Comparison of ENCODE assay signal across 19 cellular contexts in the genomic region with DNA sequence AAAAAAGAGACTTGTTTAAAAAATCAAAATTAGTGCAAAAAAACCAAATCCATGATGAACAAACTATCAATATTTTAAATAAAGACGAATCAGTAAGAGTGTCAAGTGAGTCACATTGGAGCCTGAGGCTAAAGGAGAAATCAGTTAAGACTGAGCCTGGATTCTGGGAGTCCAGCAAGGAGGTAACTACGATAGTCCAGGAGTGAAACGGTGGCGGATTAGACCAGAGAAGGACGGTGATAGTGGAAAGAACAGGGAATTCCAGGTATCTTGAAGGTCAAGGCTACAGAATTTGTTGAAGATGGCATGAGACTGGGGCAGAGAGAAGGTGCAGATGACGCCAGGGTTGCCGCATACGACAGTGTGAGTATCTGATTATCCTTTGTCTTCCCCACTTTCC. TPM values are rescaled to one million over a fixed set of nuclear protein-coding genes. Genes with fewer than 3 reads are reported as not detected.
DNase-seq lines count a peak whose midpoint lies in the region; ATAC-seq and TF ChIP-seq lines count a peak whose summit lies in the region.
"Had no signal": no experiment of that assay in that cellular context is flagged by ENCODE, and none has a peak within 500 bp of the region (broad histone marks: within the 10 kb centered on the region; RNA-seq: fewer than 3 reads in every experiment).

No MANE protein-coding gene starts in this region.

- TF ChIP-seq RAD21 in SK-N-SH (IDR thresholded peaks at IDR 0.05; ENCODE audit: low read length), result no peak

- H3K9me2 ChIP-seq in SK-N-SH, result no peaks in the 10 kb centered on the region

- H3K4me3 Mint-ChIP-seq in endothelial cell (ENCODE audit: unreplicated experiment), result peak overlapping the region; percentile 54
- H3K4me3 Mint-ChIP-seq in CD8-positive, alpha-beta memory T cell, result peak overlapping the region in 1 of 7 donors; percentile 36
- H3K4me3 Mint-ChIP-seq: activated CD4-positive, alpha-beta memory T cell treated with anti-CD3 and anti-CD28 coated beads for 36 hours; activated T-cell treated with anti-CD3 and anti-CD28 coated beads, Interleukin-2, amount 50 U/mL, for 24 hours; dendritic cell treated with granulocyte-macrophage colony-stimulating factor and Interleukin-4, amounts not matched to agents 40 ng/mL and 50 ng/mL, for 4 days had no signal

- CTCF ChIA-PET in SK-N-SH (lab: Yijun Ruan, JAX), result interaction anchor here (0.6 to 4.2 kb wide), 56 partner anchors 9 to 412 kb away, joined by 3 to 44 read pairs (median 5); a partner anchor contains a TSS
- CTCF ChIA-PET in CD8-positive, alpha-beta memory T cell (lab: Charles Lee), result interaction anchor here (0.6 to 4.5 kb wide), 43 partner anchors 11 to 299 kb away, joined by 3 to 35 read pairs (median 4); a partner anchor contains a TSS

- H3K27me3 ChIP-seq in SK-N-SH (ENCODE audit: insufficient read depth), result no peaks in the 10 kb centered on the region
- H3K27me3 ChIP-seq in CD8-positive, alpha-beta memory T cell (ENCODE audit: insufficient read depth, low read length, poor library complexity, severe bottlenecking), result peaks cover 5% of the 10 kb centered on the region
- H3K27me3 ChIP-seq: body of pancreas, SJSA1 had no signal

- no peak overlapping the region; the same call in 1 of the 2 replicates for H2AFZ ChIP-seq in SK-N-SH (ENCODE audit: low read depth)

- no peak overlapping the region; a peak in 1 of 4 replicates for H3K4me3 ChIP-seq in SK-N-SH (ENCODE audit: low read depth in 2 of 2, low read length in 1 of 2)
- H3K4me3 ChIP-seq in CD8-positive, alpha-beta memory T cell (ENCODE audit: low read length), result no peak overlapping the region
- H3K4me3 ChIP-seq: BLaER1 treated with 17β-estradiol and CSF1 and Interleukin-3, amounts not matched to agents 10 nM and 100 nM; body of pancreas; SJSA1; spleen; tibial artery had no signal

- TF ChIP-seq CTCF in SK-N-SH (IDR thresholded peaks at IDR 0.05) (no peak), endothelial cell (IDR thresholded peaks at IDR 0.05; ENCODE audit: unreplicated experiment) (no peak)

- 33% methylated on average over 5 of the region's 8 CpGs for WGBS in SK-N-SH (ENCODE audit: low lambda C conversion rate)

- no peaks in the 10 kb centered on the region for H3K36me3 ChIP-seq in SK-N-SH (replicated peaks in 1 of 2; ENCODE audit: control insufficient read depth in 1 of 2, insufficient read depth in 2 of 2, low read length in 1 of 2)
- no peaks in the 10 kb centered on the region for H3K36me3 ChIP-seq in CD8-positive, alpha-beta memory T cell (ENCODE audit: insufficient read depth, low read length)
- H3K36me3 ChIP-seq: BLaER1 treated with 17β-estradiol and CSF1 and Interleukin-3, amounts not matched to agents 10 nM and 100 nM; SJSA1; spleen; tibial artery had no signal

- peaks cover 6% of the 10 kb centered on the region for H3K9me3 Mint-ChIP-seq in endothelial cell (ENCODE audit: unreplicated experiment)
- H3K9me3 Mint-ChIP-seq in CD8-positive, alpha-beta memory T cell, result no peaks in the 10 kb centered on the region
- H3K9me3 Mint-ChIP-seq: activated CD4-positive, alpha-beta memory T cell treated with anti-CD3 and anti-CD28 coated beads for 36 hours; activated T-cell treated with anti-CD3 and anti-CD28 coated beads, Interleukin-2, amount 50 U/mL, for 24 hours; dendritic cell treated with granulocyte-macrophage colony-stimulating factor and Interleukin-4, amounts not matched to agents 40 ng/mL and 50 ng/mL, for 4 days had no signal

- no peaks in the 10 kb centered on the region for H3K79me2 ChIP-seq in SK-N-SH (ENCODE audit: insufficient read depth)

- no peak overlapping the region for H3K27ac Mint-ChIP-seq in endothelial cell (ENCODE audit: unreplicated experiment)
- H3K27ac Mint-ChIP-seq in CD8-positive, alpha-beta memory T cell, result peak overlapping the region in 3 of 8 donors; percentile 18 to 94 (median 23)
- H3K27ac Mint-ChIP-seq: activated CD4-positive, alpha-beta memory T cell treated with anti-CD3 and anti-CD28 coated beads for 36 hours; activated T-cell treated with anti-CD3 and anti-CD28 coated beads, Interleukin-2, amount 50 U/mL, for 24 hours; dendritic cell treated with granulocyte-macrophage colony-stimulating factor and Interleukin-4, amounts not matched to agents 40 ng/mL and 50 ng/mL, for 4 days; progenitor cell of endocrine pancreas had no signal

- H3K36me3 Mint-ChIP-seq in endothelial cell (ENCODE audit: low read depth, unreplicated experiment), result peaks cover 12% of the 10 kb centered on the region
- no peaks in the 10 kb centered on the region for H3K36me3 Mint-ChIP-seq in CD8-positive, alpha-beta memory T cell
- H3K36me3 Mint-ChIP-seq: activated CD4-positive, alpha-beta memory T cell treated with anti-CD3 and anti-CD28 coated beads for 36 hours had no signal

- H3K4me1 Mint-ChIP-seq in endothelial cell (ENCODE audit: unreplicated experiment), result peaks cover 5% of the 10 kb centered on the region
- H3K4me1 Mint-ChIP-seq in CD8-positive, alpha-beta memory T cell, result peaks cover 9 to 11% (median 10%) of the 10 kb centered on the region in 3 donors

- no peaks in the 10 kb centered on the region for H3F3A ChIP-seq in SK-N-SH (replicated peaks; ENCODE audit: insufficient read depth)

- peak; percentile 10 for ATAC-seq in left ventricle myocardium superior
- ATAC-seq in HG03039 (IDR thresholded peaks at IDR 0.05; ENCODE audit: unreplicated experiment), result no peak
- no peak for ATAC-seq in GM21423 (IDR thresholded peaks at IDR 0.05; ENCODE audit: unreplicated experiment)

- intact Hi-C loops in left ventricle myocardium superior (cut with micrococcal nuclease) (no loop called here), cardiac septum (cut with DNase I) (loop anchor here (5.0 kb wide), 1 partner anchor 115 kb away; no protein-coding TSS in a partner anchor)

- no peaks in the 10 kb centered on the region for H4K20me1 ChIP-seq in SK-N-SH (ENCODE audit: insufficient read depth)
- H4K20me1 ChIP-seq: BLaER1 treated with 17β-estradiol and CSF1 and Interleukin-3, amounts not matched to agents 10 nM and 100 nM had no signal

- 0 out of 2 replicates have a peak overlapping the region, but pooled peaks have one; percentile 22 for H3K4me2 ChIP-seq in SK-N-SH

- no peaks in the 10 kb centered on the region for H3K9me3 ChIP-seq in SK-N-SH
- no peaks in the 10 kb centered on the region for H3K9me3 ChIP-seq in CD8-positive, alpha-beta memory T cell (ENCODE audit: low read length)
- H3K9me3 ChIP-seq: body of pancreas, SJSA1, spleen, tibial artery had no signal

- H3K27ac ChIP-seq in SK-N-SH (ENCODE audit: low read depth in 2 of 2, low read length in 1 of 2), result no peak overlapping the region
- no peak overlapping the region for H3K27ac ChIP-seq in CD8-positive, alpha-beta memory T cell (ENCODE audit: low read depth, low read length)
- H3K27ac ChIP-seq: BLaER1 treated with 17β-estradiol and CSF1 and Interleukin-3, amounts not matched to agents 10 nM and 100 nM; body of pancreas; SJSA1; spleen; tibial artery had no signal

- no peak overlapping the region for H3K9ac ChIP-seq in SK-N-SH

- no peak for TF ChIP-seq EP300 in SK-N-SH (IDR thresholded peaks at IDR 0.05; ENCODE audit: borderline replicate concordance in 1 of 2, low read depth in 1 of 2, low read length in 1 of 2)

- DNase-seq in left ventricle myocardium superior (no peak), cardiac septum (ENCODE audit: low spot score) (no peak), SK-N-SH (no peak), endothelial cell (ENCODE audit: low spot score) (no peak)
- DNase-seq in CD8-positive, alpha-beta memory T cell, result no peak
- DNase-seq in stimulated activated naive CD4-positive, alpha-beta T cell treated with Interleukin-2 at 50 U/mL for 16 hours (lab: John Stamatoyannopoulos, UW), result no peak

- POLR2A ChIA-PET in SK-N-SH (lab: Yijun Ruan, JAX), result interaction anchor here (0.9 kb wide), 1 partner anchor 101 kb away, joined by 3 read pairs; a partner anchor contains a TSS
- POLR2A ChIA-PET in CD8-positive, alpha-beta memory T cell (lab: Charles Lee), result no interaction called here

- peaks cover 9% of the 10 kb centered on the region for H3K27me3 Mint-ChIP-seq in endothelial cell (ENCODE audit: unreplicated experiment)
- H3K27me3 Mint-ChIP-seq in CD8-positive, alpha-beta memory T cell, result peaks cover 4 to 17% of the 10 kb centered on the region in 2 donors

- peaks cover 0 to 3% of the 10 kb centered on the region in 2 experiments; a peak in 1 of 4 replicates for H3K4me1 ChIP-seq in SK-N-SH (ENCODE audit: control insufficient read depth in 1 of 2, insufficient read depth in 2 of 2, low read depth in 1 of 2, low read length in 1 of 2)
- peaks cover 8% of the 10 kb centered on the region for H3K4me1 ChIP-seq in CD8-positive, alpha-beta memory T cell (ENCODE audit: insufficient read depth, low read length)
- H3K4me1 ChIP-seq: tibial artery had no signal

TF ChIP-seq in SK-N-SH, 30 proteins besides CTCF, POLR2A, EP300 and RAD21 (continues in another document):
- TF ChIP-seq EZH2phosphoT487 (IDR thresholded peaks at IDR 0.05; ENCODE audit: borderline replicate concordance, low read depth) (no peak), FOXM1 (IDR thresholded peaks at IDR 0.05; ENCODE audit: low read depth) (no peak), GATA2 (CRISPR knock-in tag; IDR thresholded peaks at IDR 0.05) (no peak)

RNA-seq across cellular contexts. Expression of a gene that starts 7.0 kb away (rescaled TPM):
- total RNA-seq in left ventricle myocardium superior, result 0.32 TPM
- 0.54 TPM for total RNA-seq in cardiac septum
- 1.0 and 1.1 TPM in 2 replicates for polyA plus RNA-seq in SK-N-SH (2012; rRNA removed)
- polyA plus RNA-seq in SK-N-SH (2012; cell fraction: cytosol; rRNA removed), result 0.62 and 1.00 TPM in 2 replicates
- 2.6 and 3.8 TPM in 2 replicates for polyA plus RNA-seq in SK-N-SH (2012; cell fraction: nucleus; rRNA removed)
- 1.0 TPM for total RNA-seq in endothelial cell (ENCODE audit: unreplicated experiment)
- total RNA-seq in CD8-positive, alpha-beta memory T cell, result under 1 TPM; 0.24 to 0.37 TPM
- polyA plus RNA-seq in CD8-positive, alpha-beta memory T cell, result not detected
- total RNA-seq: activated CD4-positive, alpha-beta memory T cell treated with anti-CD3 and anti-CD28 coated beads for 36 hours; body of pancreas; HT-29; liver; SJSA1 had no signal

RNA-seq across cellular contexts. Expression of a gene that starts 35.8 kb away (rescaled TPM):
- total RNA-seq in left ventricle myocardium superior (31.6 TPM), cardiac septum (31.1 TPM), endothelial cell (ENCODE audit: unreplicated experiment) (46.7 TPM)
- 33.0 and 40.1 TPM in 2 replicates for polyA plus RNA-seq in SK-N-SH (2012; rRNA removed)
- 16.8 and 26.2 TPM in 2 replicates for polyA plus RNA-seq in SK-N-SH (2012; cell fraction: cytosol; rRNA removed)
- polyA plus RNA-seq in SK-N-SH (2012; cell fraction: nucleus; rRNA removed), result 13.8 and 35.6 TPM in 2 replicates
- 10 to 100 TPM; 52.9 to 57.3 TPM for total RNA-seq in CD8-positive, alpha-beta memory T cell
- 136 TPM for polyA plus RNA-seq in CD8-positive, alpha-beta memory T cell
